1 cellular context compared by ENCODE assay signal in the genomic region with DNA sequence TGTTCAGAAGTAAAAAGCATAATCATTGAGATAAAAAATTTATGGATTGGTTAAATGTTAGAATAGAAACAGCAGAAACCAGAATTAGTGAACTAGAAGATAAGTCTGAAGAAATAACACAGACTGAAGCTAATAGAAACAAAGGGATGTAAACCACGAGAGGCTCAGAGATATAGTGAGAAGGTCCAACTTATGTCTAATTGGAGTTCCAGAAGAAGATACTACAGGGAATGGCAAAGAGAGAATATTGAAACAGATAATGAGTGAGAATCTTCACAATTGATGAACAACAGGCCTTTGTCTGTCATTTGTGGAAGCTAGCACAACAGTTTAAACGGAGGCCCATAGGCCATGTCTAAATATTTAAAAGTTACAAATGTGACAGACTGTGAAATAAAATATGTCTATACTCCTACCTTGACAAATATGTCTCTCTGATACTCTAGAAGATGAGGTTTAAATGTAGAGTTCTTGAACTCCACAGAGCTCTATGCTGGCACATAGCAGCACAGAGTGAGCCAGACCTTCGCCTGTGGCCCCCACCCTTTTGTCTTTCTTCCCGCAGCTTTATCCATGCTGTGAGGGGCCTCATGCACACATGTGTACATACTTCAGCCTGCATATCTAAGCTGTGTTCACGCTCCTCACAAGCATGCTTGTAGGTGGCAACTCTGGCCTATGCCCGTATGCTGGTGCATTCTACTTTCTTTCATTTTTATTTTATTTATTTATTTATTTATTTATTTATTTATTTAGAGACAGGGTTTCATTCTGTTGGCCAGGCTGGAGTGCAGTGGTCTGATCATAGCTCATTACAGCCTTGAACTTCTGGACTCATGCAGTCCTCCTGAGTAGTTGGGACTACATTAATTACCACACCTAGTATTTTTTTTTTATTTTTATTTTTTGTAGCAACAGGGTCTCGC.
TF ChIP-seq lines count a peak whose summit lies in the region.

No MANE protein-coding gene starts in this region.

TF ChIP-seq in HEK293, 187 proteins besides CTCF, POLR2A, EP300 and RAD21 (continued from another document):
- TF ChIP-seq, protein P1, sequence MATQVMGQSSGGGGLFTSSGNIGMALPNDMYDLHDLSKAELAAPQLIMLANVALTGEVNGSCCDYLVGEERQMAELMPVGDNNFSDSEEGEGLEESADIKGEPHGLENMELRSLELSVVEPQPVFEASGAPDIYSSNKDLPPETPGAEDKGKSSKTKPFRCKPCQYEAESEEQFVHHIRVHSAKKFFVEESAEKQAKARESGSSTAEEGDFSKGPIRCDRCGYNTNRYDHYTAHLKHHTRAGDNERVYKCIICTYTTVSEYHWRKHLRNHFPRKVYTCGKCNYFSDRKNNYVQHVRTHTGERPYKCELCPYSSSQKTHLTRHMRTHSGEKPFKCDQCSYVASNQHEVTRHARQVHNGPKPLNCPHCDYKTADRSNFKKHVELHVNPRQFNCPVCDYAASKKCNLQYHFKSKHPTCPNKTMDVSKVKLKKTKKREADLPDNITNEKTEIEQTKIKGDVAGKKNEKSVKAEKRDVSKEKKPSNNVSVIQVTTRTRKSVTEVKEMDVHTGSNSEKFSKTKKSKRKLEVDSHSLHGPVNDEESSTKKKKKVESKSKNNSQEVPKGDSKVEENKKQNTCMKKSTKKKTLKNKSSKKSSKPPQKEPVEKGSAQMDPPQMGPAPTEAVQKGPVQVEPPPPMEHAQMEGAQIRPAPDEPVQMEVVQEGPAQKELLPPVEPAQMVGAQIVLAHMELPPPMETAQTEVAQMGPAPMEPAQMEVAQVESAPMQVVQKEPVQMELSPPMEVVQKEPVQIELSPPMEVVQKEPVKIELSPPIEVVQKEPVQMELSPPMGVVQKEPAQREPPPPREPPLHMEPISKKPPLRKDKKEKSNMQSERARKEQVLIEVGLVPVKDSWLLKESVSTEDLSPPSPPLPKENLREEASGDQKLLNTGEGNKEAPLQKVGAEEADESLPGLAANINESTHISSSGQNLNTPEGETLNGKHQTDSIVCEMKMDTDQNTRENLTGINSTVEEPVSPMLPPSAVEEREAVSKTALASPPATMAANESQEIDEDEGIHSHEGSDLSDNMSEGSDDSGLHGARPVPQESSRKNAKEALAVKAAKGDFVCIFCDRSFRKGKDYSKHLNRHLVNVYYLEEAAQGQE (tag by site-specific recombination; IDR thresholded peaks at IDR 0.05), result peak; percentile 35; the same call in 1 of the 2 replicates
- TF ChIP-seq MEIS1 (CRISPR knock-in tag; IDR thresholded peaks at IDR 0.05; ENCODE audit: borderline replicate concordance) (no peak), ZNF354C (tag by site-specific recombination; IDR thresholded peaks at IDR 0.05; ENCODE audit: borderline replicate concordance, low read depth) (no peak), ZNF707 (tag by site-specific recombination; IDR thresholded peaks at IDR 0.05) (no peak), ZNF623 (tag by site-specific recombination; IDR thresholded peaks at IDR 0.05) (peak; percentile 56; the same call in 1 of the 2 replicates), ZSCAN23 (tag by site-specific recombination; IDR thresholded peaks at IDR 0.05) (no peak), ZNF426 (tag by site-specific recombination; IDR thresholded peaks at IDR 0.05) (peak; percentile 63), ZNF626 (tag by site-specific recombination; IDR thresholded peaks at IDR 0.05) (peak; percentile 88; the same call in 1 of the 2 replicates), HOXD13 (CRISPR knock-in tag; IDR thresholded peaks at IDR 0.05; ENCODE audit: borderline replicate concordance) (no peak), ZXDB (tag by site-specific recombination; IDR thresholded peaks at IDR 0.05) (no peak), ZNF549 (tag by site-specific recombination; IDR thresholded peaks at IDR 0.05) (no peak)
- TF ChIP-seq, protein P2, sequence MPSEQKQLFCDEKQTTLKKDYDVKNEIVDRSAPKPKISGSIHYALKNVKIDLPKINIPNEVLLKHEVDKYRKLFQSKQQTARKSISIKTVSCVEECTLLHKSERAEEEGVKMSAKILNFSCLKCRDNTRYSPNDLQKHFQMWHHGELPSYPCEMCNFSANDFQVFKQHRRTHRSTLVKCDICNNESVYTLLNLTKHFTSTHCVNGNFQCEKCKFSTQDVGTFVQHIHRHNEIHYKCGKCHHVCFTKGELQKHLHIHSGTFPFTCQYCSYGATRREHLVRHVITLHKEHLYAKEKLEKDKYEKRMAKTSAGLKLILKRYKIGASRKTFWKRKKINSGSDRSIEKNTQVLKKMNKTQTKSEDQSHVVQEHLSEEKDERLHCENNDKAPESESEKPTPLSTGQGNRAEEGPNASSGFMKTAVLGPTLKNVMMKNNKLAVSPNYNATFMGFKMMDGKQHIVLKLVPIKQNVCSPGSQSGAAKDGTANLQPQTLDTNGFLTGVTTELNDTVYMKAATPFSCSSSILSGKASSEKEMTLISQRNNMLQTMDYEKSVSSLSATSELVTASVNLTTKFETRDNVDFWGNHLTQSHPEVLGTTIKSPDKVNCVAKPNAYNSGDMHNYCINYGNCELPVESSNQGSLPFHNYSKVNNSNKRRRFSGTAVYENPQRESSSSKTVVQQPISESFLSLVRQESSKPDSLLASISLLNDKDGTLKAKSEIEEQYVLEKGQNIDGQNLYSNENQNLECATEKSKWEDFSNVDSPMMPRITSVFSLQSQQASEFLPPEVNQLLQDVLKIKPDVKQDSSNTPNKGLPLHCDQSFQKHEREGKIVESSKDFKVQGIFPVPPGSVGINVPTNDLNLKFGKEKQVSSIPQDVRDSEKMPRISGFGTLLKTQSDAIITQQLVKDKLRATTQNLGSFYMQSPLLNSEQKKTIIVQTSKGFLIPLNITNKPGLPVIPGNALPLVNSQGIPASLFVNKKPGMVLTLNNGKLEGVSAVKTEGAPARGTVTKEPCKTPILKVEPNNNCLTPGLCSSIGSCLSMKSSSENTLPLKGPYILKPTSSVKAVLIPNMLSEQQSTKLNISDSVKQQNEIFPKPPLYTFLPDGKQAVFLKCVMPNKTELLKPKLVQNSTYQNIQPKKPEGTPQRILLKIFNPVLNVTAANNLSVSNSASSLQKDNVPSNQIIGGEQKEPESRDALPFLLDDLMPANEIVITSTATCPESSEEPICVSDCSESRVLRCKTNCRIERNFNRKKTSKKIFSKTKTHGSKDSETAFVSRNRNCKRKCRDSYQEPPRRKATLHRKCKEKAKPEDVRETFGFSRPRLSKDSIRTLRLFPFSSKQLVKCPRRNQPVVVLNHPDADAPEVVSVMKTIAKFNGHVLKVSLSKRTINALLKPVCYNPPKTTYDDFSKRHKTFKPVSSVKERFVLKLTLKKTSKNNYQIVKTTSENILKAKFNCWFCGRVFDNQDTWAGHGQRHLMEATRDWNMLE (tag by site-specific recombination; conservative IDR thresholded peaks at IDR 0.05; ENCODE audit: low read depth), result peak; percentile 81
